Comparison of ENCODE assay signal across 25 cellular contexts in the genomic region with DNA sequence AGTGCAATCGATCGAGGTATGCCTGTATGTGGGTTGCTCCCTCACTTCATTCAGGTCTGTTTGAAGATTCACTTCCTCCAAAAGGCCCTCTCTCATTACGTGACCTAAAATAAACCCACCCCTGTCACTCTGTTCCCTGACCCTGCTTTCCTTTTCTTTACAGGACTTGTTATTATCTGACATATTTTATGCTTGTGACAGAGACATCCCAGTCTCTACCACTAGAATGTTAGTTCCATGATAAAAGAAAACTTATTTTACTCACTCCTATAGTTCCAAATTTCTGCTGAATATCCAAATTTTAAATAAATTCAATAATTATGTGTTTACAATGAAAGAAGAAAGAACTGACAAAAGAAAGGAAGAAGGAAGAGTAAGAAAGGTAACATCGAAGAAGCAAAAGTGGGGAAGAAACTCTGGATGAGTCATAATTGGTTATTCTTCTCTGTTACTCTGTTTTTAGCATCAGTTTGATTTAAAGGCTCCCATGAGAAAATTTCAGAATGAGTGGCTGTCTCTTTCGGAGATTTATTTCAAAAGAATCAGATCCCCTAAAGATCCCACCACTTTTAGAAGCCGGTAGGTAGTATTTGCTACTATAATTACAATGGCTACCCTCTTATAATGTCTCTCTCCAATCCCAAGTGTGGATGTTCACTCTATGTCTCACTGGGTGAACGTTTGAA. TPM values are rescaled to one million over a fixed set of nuclear protein-coding genes. Genes with fewer than 3 reads are reported as not detected.
DNase-seq lines count a peak whose midpoint lies in the region; ATAC-seq and TF ChIP-seq lines count a peak whose summit lies in the region.
"Had no signal": no experiment of that assay in that cellular context is flagged by ENCODE, and none has a peak within 500 bp of the region (broad histone marks: within the 10 kb centered on the region; RNA-seq: fewer than 3 reads in every experiment).

No MANE protein-coding gene starts in this region.

- no peaks in the 10 kb centered on the region for H3K79me2 ChIP-seq in OCI-LY3 (ENCODE audit: low read length)

- H3K4me3 Mint-ChIP-seq in activated CD4-positive, alpha-beta T cell treated with anti-CD3 and anti-CD28 coated beads for 36 hours: peak overlapping the region; percentile 22

- intact Hi-C loops in activated CD4-positive, alpha-beta T cell treated with anti-CD3 and anti-CD28 coated beads for 36 hours (cut with DNase I, micrococcal nuclease): no loop called here
- intact Hi-C loops in aorta (cut with DNase I): no loop called here

- peak; percentile 80 for ATAC-seq in activated CD4-positive, alpha-beta T cell treated with anti-CD3 and anti-CD28 coated beads for 36 hours
- ATAC-seq in aorta (ENCODE audit: low FRiP score): no peak
- ATAC-seq: body of pancreas had no signal

- peaks cover 18% of the 10 kb centered on the region for H3K4me1 ChIP-seq in OCI-LY3 (ENCODE audit: low read length)
- no peaks in the 10 kb centered on the region for H3K4me1 ChIP-seq in aorta (ENCODE audit: control insufficient read depth in 1 of 2, insufficient read depth in 2 of 2, low read length in 2 of 2)
- H3K4me1 ChIP-seq: body of pancreas, colonic mucosa, upper lobe of left lung had no signal

- H3K36me3 Mint-ChIP-seq in activated CD4-positive, alpha-beta T cell treated with anti-CD3 and anti-CD28 coated beads for 36 hours (ENCODE audit: low read depth): no peaks in the 10 kb centered on the region
- H3K36me3 Mint-ChIP-seq: IgD-negative memory B cell had no signal

- H3K9ac ChIP-seq in OCI-LY3 (ENCODE audit: low read length): no peak overlapping the region
- H3K9ac ChIP-seq: SK-N-SH had no signal

- WGBS in aorta, 2 donors: 55 to 56% methylated on average over 7 of the region's 7 CpGs

- H3K27me3 ChIP-seq in OCI-LY3 (ENCODE audit: low read depth, low read length): peaks cover 36% of the 10 kb centered on the region
- H3K27me3 ChIP-seq in aorta (ENCODE audit: control insufficient read depth in 1 of 2, insufficient read depth in 2 of 2, low read length in 1 of 2): peaks cover 0 to 1% of the 10 kb centered on the region in 2 donors
- H3K27me3 ChIP-seq: body of pancreas, colonic mucosa, upper lobe of left lung had no signal

- CTCF ChIA-PET in activated CD4-positive, alpha-beta T cell treated with anti-CD3 and anti-CD28 coated beads for 36 hours (lab: Charles Lee): interaction anchor here (0.7 to 1.0 kb wide), 2 partner anchors 12 to 31 kb away, joined by 3 read pairs; no protein-coding TSS in a partner anchor

- peak overlapping the region; percentile 13; the same call in 1 of the 2 replicates for H2AFZ ChIP-seq in OCI-LY3 (ENCODE audit: low read depth, low read length)
- H2AFZ ChIP-seq: PC-9 had no signal

- in situ Hi-C loops in GM13976 (cut with MboI; ENCODE audit: low sequenced_read_pairs, unreplicated experiment): no loop called here
- in situ Hi-C loops in G401 (cut with HindIII; ENCODE audit: low sequenced_read_pairs): loop anchor here (5.0 kb wide), 1 partner anchor 58 kb away; no protein-coding TSS in a partner anchor

- H3K4me2 ChIP-seq in OCI-LY3 (ENCODE audit: low read length): peak overlapping the region; percentile 66
- H3K4me2 ChIP-seq: PC-9, SK-N-SH had no signal

- DNase-seq in activated CD4-positive, alpha-beta T cell treated with anti-CD3 and anti-CD28 coated beads for 36 hours: no peak
- DNase-seq in activated CD4-positive, alpha-beta T cell treated with anti-CD3 and anti-CD28 coated beads for 48 hours: no peak
- DNase-seq in GM13976 (ENCODE audit: low spot score) (peak; percentile 67), germinal center (ENCODE audit: low spot score) (peak; percentile 14), aorta (no peak), NCI-H2171 treated with DMSO at 0.1 percent for 48 hours (lab: John Stamatoyannopoulos, UW) (no peak), G401 (ENCODE audit: low spot score) (no peak)
- DNase-seq: activated CD8-positive, alpha-beta memory T cell treated with anti-CD3 and anti-CD28 coated beads for 24 hours; activated effector memory CD4-positive, alpha-beta T cell treated with anti-CD3 and anti-CD28 coated beads, Interleukin-2, amount 50 U/mL, for 16 hours; body of pancreas; colonic mucosa; foreskin melanocyte; midbrain; NCI-H1092 treated with DMSO at 0.1 percent for 48 hours; NCI-H2081 treated with DMSO at 0.1 percent for 48 hours; NCI-H524 treated with DMSO at 0.1 percent for 48 hours; SK-N-SH; upper lobe of left lung had no signal

- H3K36me3 ChIP-seq in OCI-LY3 (replicated peaks; ENCODE audit: low read depth, low read length): no peaks in the 10 kb centered on the region
- no peaks in the 10 kb centered on the region for H3K36me3 ChIP-seq in aorta (ENCODE audit: control insufficient read depth in 1 of 2, insufficient read depth in 2 of 2, low read length in 1 of 2)
- H3K36me3 ChIP-seq: colonic mucosa, upper lobe of left lung had no signal

- H3K27me3 Mint-ChIP-seq in activated CD4-positive, alpha-beta T cell treated with anti-CD3 and anti-CD28 coated beads for 36 hours: no peaks in the 10 kb centered on the region
- H3K27me3 Mint-ChIP-seq: IgD-negative memory B cell had no signal

- H3K9me3 ChIP-seq in OCI-LY3 (ENCODE audit: insufficient read depth, low read length) (no peaks in the 10 kb centered on the region), aorta (ENCODE audit: control insufficient read depth, low read length) (peaks cover 3% of the 10 kb centered on the region)
- H3K9me3 ChIP-seq: body of pancreas, colonic mucosa, SK-N-SH, upper lobe of left lung had no signal

- no peaks in the 10 kb centered on the region for H4K20me1 ChIP-seq in OCI-LY3 (ENCODE audit: insufficient read depth, low read length)

- H3K27ac ChIP-seq in OCI-LY3 (ENCODE audit: low read length) (no peak overlapping the region; the same call in 1 of the 2 replicates), aorta (ENCODE audit: low read depth in 1 of 2, low read length in 2 of 2) (no peak overlapping the region)
- H3K27ac ChIP-seq: body of pancreas, colonic mucosa, PC-9, upper lobe of left lung had no signal

- H3K4me3 ChIP-seq in OCI-LY3 (ENCODE audit: low read length) (peak overlapping the region; percentile 49), aorta (ENCODE audit: low read length in 2 of 2) (no peak overlapping the region)
- H3K4me3 ChIP-seq: body of pancreas, colonic mucosa, PC-9, upper lobe of left lung had no signal

- H3K4me1 Mint-ChIP-seq in activated CD4-positive, alpha-beta T cell treated with anti-CD3 and anti-CD28 coated beads for 36 hours: peaks cover 22% of the 10 kb centered on the region

- POLR2A ChIA-PET in activated CD4-positive, alpha-beta T cell treated with anti-CD3 and anti-CD28 coated beads for 36 hours (lab: Charles Lee): no interaction called here

- H3K9me3 Mint-ChIP-seq in activated CD4-positive, alpha-beta T cell treated with anti-CD3 and anti-CD28 coated beads for 36 hours (ENCODE audit: low read depth): no peaks in the 10 kb centered on the region
- H3K9me3 Mint-ChIP-seq: IgD-negative memory B cell had no signal

- TF ChIP-seq CTCF in GM13976 (IDR thresholded peaks at IDR 0.05; ENCODE audit: borderline replicate concordance, control extremely low read depth, extremely low read depth, insufficient read depth, missing control alignments): no peak
- TF ChIP-seq CTCF in OCI-LY3 (IDR thresholded peaks at IDR 0.05; ENCODE audit: low read depth, low read length): no peak

- peak overlapping the region; percentile 20 for H3K27ac Mint-ChIP-seq in activated CD4-positive, alpha-beta T cell treated with anti-CD3 and anti-CD28 coated beads for 36 hours
- H3K27ac Mint-ChIP-seq: IgD-negative memory B cell had no signal

RNA-seq across cellular contexts. Expression of a gene that starts 33.5 kb away (rescaled TPM):
- under 1 TPM; 0.59 to 0.70 TPM for total RNA-seq in activated CD4-positive, alpha-beta T cell treated with anti-CD3 and anti-CD28 coated beads for 36 hours
- under 1 TPM in 1 of 2 donors, not detected in 1; 0.12 TPM for total RNA-seq in aorta
- polyA plus RNA-seq in aorta: not detected
- not detected in 2 replicates for total RNA-seq in G401 (2014; rRNA removed; shearing (Covaris generic))
- total RNA-seq: A172, body of pancreas, colonic mucosa, Daoy, H1, PC-9, renal cortical epithelial cell had no signal
- polyA plus RNA-seq: H1, SK-N-SH had no signal

RNA-seq across cellular contexts. Expression of a gene that starts 40.8 kb away (rescaled TPM):
- 10 to 100 TPM; 40.6 to 45.5 TPM for total RNA-seq in activated CD4-positive, alpha-beta T cell treated with anti-CD3 and anti-CD28 coated beads for 36 hours
- 1 to 10 TPM; 2.0 to 3.6 TPM for total RNA-seq in aorta
- under 1 TPM in 1 of 2 donors, not detected in 1; 0.05 TPM for polyA plus RNA-seq in aorta
- total RNA-seq in G401 (2014; rRNA removed; shearing (Covaris generic)): 0.47 and 0.49 TPM in 2 replicates
- total RNA-seq: A172, H1, PC-9, renal cortical epithelial cell had no signal

Comparison
In these comparisons a context has a peak if more than half of its experiments do, and no peak if none do; other contexts are left out.
1. DNase-seq: peak in GM13976 (single experiment) and germinal center (single experiment); none in activated CD4-positive, alpha-beta T cell treated with anti-CD3 and anti-CD28 coated beads for 36 hours (single experiment), activated CD4-positive, alpha-beta T cell treated with anti-CD3 and anti-CD28 coated beads for 48 hours (single experiment), aorta (0 of 2), NCI-H2171 treated with DMSO at 0.1 percent for 48 hours (single experiment) and G401 (single experiment).
2. RNA of a gene that starts 40.8 kb away (total RNA-seq): 40.6 to 45.5 TPM in activated CD4-positive, alpha-beta T cell treated with anti-CD3 and anti-CD28 coated beads for 36 hours; 2.0 to 3.6 TPM in aorta and 0.47 to 0.49 TPM in G401; every median in the first group is over 4 times any median in the second.